Comparison of ENCODE assay signal across 19 cellular contexts in genomic region chr15:73891328-73891975, GRCh38. TPM values are rescaled to one million over a fixed set of nuclear protein-coding genes. Genes with fewer than 3 reads are reported as not detected.
DNase-seq lines count a peak whose midpoint lies in the region; ATAC-seq and TF ChIP-seq lines count a peak whose summit lies in the region.
"Had no signal": no experiment of that assay in that cellular context is flagged by ENCODE, and none has a peak within 500 bp of the region (broad histone marks: within the 10 kb centered on the region; RNA-seq: fewer than 3 reads in every experiment).

No MANE protein-coding gene starts in this region.

- TF ChIP-seq CTCF in HEK293 (tag by site-specific recombination; IDR thresholded peaks at IDR 0.05): no peak
- TF ChIP-seq CTCF in sigmoid colon (IDR thresholded peaks at IDR 0.05): no peak

- H3K36me3 ChIP-seq in HEK293 (ENCODE audit: control insufficient read depth in 2 of 2, insufficient read depth in 1 of 2, low read length in 2 of 2) (no peaks in the 10 kb centered on the region), neuronal stem cell (replicated peaks in 1 of 2; ENCODE audit: control insufficient read depth in 2 of 2, insufficient read depth in 2 of 2, low read length in 2 of 2) (no peaks in the 10 kb centered on the region), sigmoid colon (no peaks in the 10 kb centered on the region)

- H4K8ac ChIP-seq in neuronal stem cell (ENCODE audit: low read depth, low read length): no peak overlapping the region

- no peak overlapping the region for H2BK15ac ChIP-seq in neuronal stem cell (ENCODE audit: low read length)

- H3K14ac ChIP-seq in neuronal stem cell (ENCODE audit: low read length): peak overlapping the region; percentile 23

- H3K36me3 Mint-ChIP-seq in activated T-helper 1 cell treated with anti-CD3 and anti-CD28 coated beads, Interleukin-12 subunit alpha, Interleukin-12 subunit beta, Interleukin-2, Interleukin-4 antibody, amounts not matched to agents 30 ng/mL and 10 ng/mL and 1 ng/mL, durations not matched to agents 14 hours and 24 hours and 36 hours (ENCODE audit: low read depth): no peaks in the 10 kb centered on the region

- H3K4ac ChIP-seq in neuronal stem cell (ENCODE audit: low read length): no peak overlapping the region

- H3K18ac ChIP-seq in neuronal stem cell (ENCODE audit: low read length): peak overlapping the region; percentile 58

- H4K91ac ChIP-seq in neuronal stem cell (ENCODE audit: low read depth, low read length, poor library complexity): no peak overlapping the region

- H3K27ac ChIP-seq in HEK293 (ENCODE audit: extremely low read depth, low read depth, low read length) (no peak overlapping the region), neuronal stem cell (replicated peaks; ENCODE audit: low read length) (no peak overlapping the region), sigmoid colon (no peak overlapping the region)
- H3K27ac ChIP-seq: 22Rv1, A549, C4-2B had no signal

- no peak overlapping the region for H3K9ac ChIP-seq in neuronal stem cell (ENCODE audit: low read depth, low read length, poor library complexity)

- H2AFZ ChIP-seq in neuronal stem cell (ENCODE audit: low read length): no peak overlapping the region

- no peaks in the 10 kb centered on the region for H3K9me3 Mint-ChIP-seq in activated T-helper 1 cell treated with anti-CD3 and anti-CD28 coated beads, Interleukin-12 subunit alpha, Interleukin-12 subunit beta, Interleukin-2, Interleukin-4 antibody, amounts not matched to agents 30 ng/mL and 10 ng/mL and 1 ng/mL, durations not matched to agents 14 hours and 24 hours and 36 hours
- H3K9me3 Mint-ChIP-seq: CD4-positive, alpha-beta T cell had no signal

- no peaks in the 10 kb centered on the region for H3K4me1 ChIP-seq in HEK293 (ENCODE audit: control insufficient read depth, insufficient read depth, low read length)
- H3K4me1 ChIP-seq in neuronal stem cell (ENCODE audit: control insufficient read depth in 2 of 2, insufficient read depth in 1 of 2, low read depth in 1 of 2, low read length in 2 of 2): peaks cover 0 to 14% of the 10 kb centered on the region in 2 donors
- H3K4me1 ChIP-seq in sigmoid colon: no peaks in the 10 kb centered on the region
- H3K4me1 ChIP-seq: A549, Caco-2 had no signal

- no peak for TF ChIP-seq EP300 in sigmoid colon (IDR thresholded peaks at IDR 0.05)

- H3K4me1 Mint-ChIP-seq in activated T-helper 1 cell treated with anti-CD3 and anti-CD28 coated beads, Interleukin-12 subunit alpha, Interleukin-12 subunit beta, Interleukin-2, Interleukin-4 antibody, amounts not matched to agents 30 ng/mL and 10 ng/mL and 1 ng/mL, durations not matched to agents 14 hours and 24 hours and 36 hours (ENCODE audit: low read depth): no peaks in the 10 kb centered on the region

- no peak for TF ChIP-seq POLR2A in sigmoid colon (IDR thresholded peaks at IDR 0.05)

- DNase-seq in DMS 273 (lab: John Stamatoyannopoulos, UW; ENCODE audit: unreplicated experiment): peak; percentile 63
- DNase-seq in DMS 273 treated with DMSO at 0.1 percent for 48 hours (lab: John Stamatoyannopoulos, UW): no peak
- no peak for DNase-seq in neuronal stem cell (ENCODE audit: low spot score)
- DNase-seq in sigmoid colon: peak; percentile 32
- no peak for DNase-seq in activated T-helper 1 cell treated with anti-CD3 and anti-CD28 coated beads, Interleukin-12 subunit alpha, Interleukin-12 subunit beta, Interleukin-2, Interleukin-4 antibody, amounts not matched to agents 30 ng/mL and 10 ng/mL and 1 ng/mL, durations not matched to agents 14 hours and 24 hours and 36 hours (ENCODE audit: low spot score)
- DNase-seq: AML-193; CD4-positive, alpha-beta T cell; DMS79 treated with DMSO at 0.1 percent for 48 hours; GF-D8; H9 had no signal

- peaks cover 25% of the 10 kb centered on the region for H3K27me3 Mint-ChIP-seq in activated T-helper 1 cell treated with anti-CD3 and anti-CD28 coated beads, Interleukin-12 subunit alpha, Interleukin-12 subunit beta, Interleukin-2, Interleukin-4 antibody, amounts not matched to agents 30 ng/mL and 10 ng/mL and 1 ng/mL, durations not matched to agents 14 hours and 24 hours and 36 hours (ENCODE audit: insufficient read depth)

- no peak for ATAC-seq in SK-N-SH treated with all-trans-retinoic acid at 6 μM for 48 hours
- ATAC-seq: A549 had no signal

- H2AK5ac ChIP-seq in neuronal stem cell (ENCODE audit: low read depth, low read length): no peak overlapping the region

- H3K27me3 ChIP-seq in neuronal stem cell (ENCODE audit: control insufficient read depth in 3 of 3, insufficient read depth in 3 of 3, low read depth in 1 of 3, low read length in 3 of 3) (peaks cover 0 to 15% (median 0%) of the 10 kb centered on the region in 3 experiments), sigmoid colon (peaks cover 0 to 7% (median 4%) of the 10 kb centered on the region in 3 donors)

- WGBS in neuronal stem cell (ENCODE audit: extremely low coverage in 2 of 2, insufficient read length in 2 of 2, insufficient replicate concordance in 1 of 2), 2 donors: no CpG with 5 or more reads among the region's 7 CpGs
- 87 to 90% methylated on average over 7 of the region's 7 CpGs for WGBS in sigmoid colon, 2 donors

- H3K9me3 ChIP-seq in HEK293 (ENCODE audit: control insufficient read depth, insufficient read depth, low read depth, low read length) (no peaks in the 10 kb centered on the region), neuronal stem cell (replicated peaks in 1 of 2; ENCODE audit: control insufficient read depth in 2 of 2, insufficient read depth in 1 of 2, low read depth in 1 of 2, low read length in 2 of 2) (peaks cover 0 to 11% of the 10 kb centered on the region in 2 donors), sigmoid colon (no peaks in the 10 kb centered on the region)
- H3K9me3 ChIP-seq: A549, Caco-2 had no signal

- H3K27ac Mint-ChIP-seq in activated T-helper 1 cell treated with anti-CD3 and anti-CD28 coated beads, Interleukin-12 subunit alpha, Interleukin-12 subunit beta, Interleukin-2, Interleukin-4 antibody, amounts not matched to agents 30 ng/mL and 10 ng/mL and 1 ng/mL, durations not matched to agents 14 hours and 24 hours and 36 hours: no peak overlapping the region
- H3K27ac Mint-ChIP-seq: CD4-positive, alpha-beta T cell; H9 had no signal

- no peak overlapping the region for H3K23ac ChIP-seq in neuronal stem cell (ENCODE audit: low read depth, low read length, poor library complexity)

- intact Hi-C loops in sigmoid colon (cut with DNase I): no loop called here
- intact Hi-C loops in activated T-helper 1 cell treated with anti-CD3 and anti-CD28 coated beads, Interleukin-12 subunit alpha, Interleukin-12 subunit beta, Interleukin-2, Interleukin-4 antibody, amounts not matched to agents 30 ng/mL and 10 ng/mL and 1 ng/mL, durations not matched to agents 14 hours and 24 hours and 36 hours (cut with micrococcal nuclease): no loop called here

- H3K4me3 ChIP-seq in HEK293 (ENCODE audit: low read depth, low read length) (no peak overlapping the region), neuronal stem cell (ENCODE audit: low read length in 2 of 2) (no peak overlapping the region), sigmoid colon (no peak overlapping the region)
- H3K4me3 ChIP-seq: A549 had no signal

- no peak overlapping the region for H2BK12ac ChIP-seq in neuronal stem cell (ENCODE audit: low read length)

- CTCF ChIA-PET in HEK293 (lab: Yijun Ruan, JAX): interaction anchor here (0.6 to 1.1 kb wide), 2 partner anchors 82 to 740 kb away, joined by 3 to 4 read pairs; no protein-coding TSS in a partner anchor

- H2BK120ac ChIP-seq in neuronal stem cell (ENCODE audit: low read depth, low read length): no peak overlapping the region

- no peak overlapping the region for H2BK5ac ChIP-seq in neuronal stem cell (ENCODE audit: low read length)

- POLR2A ChIA-PET in HEK293 (lab: Yijun Ruan, JAX): no interaction called here

- H3K4me2 ChIP-seq in neuronal stem cell (ENCODE audit: insufficient read depth, low read length, poor library complexity, severe bottlenecking): no peak overlapping the region
- H3K4me2 ChIP-seq: A549 had no signal

- no peaks in the 10 kb centered on the region for H3K79me1 ChIP-seq in neuronal stem cell (ENCODE audit: low read depth, low read length)

- H3K4me3 Mint-ChIP-seq in activated T-helper 1 cell treated with anti-CD3 and anti-CD28 coated beads, Interleukin-12 subunit alpha, Interleukin-12 subunit beta, Interleukin-2, Interleukin-4 antibody, amounts not matched to agents 30 ng/mL and 10 ng/mL and 1 ng/mL, durations not matched to agents 14 hours and 24 hours and 36 hours: no peak overlapping the region
- H3K4me3 Mint-ChIP-seq: CD4-positive, alpha-beta T cell; H9 had no signal

TF ChIP-seq in HEK293, 187 proteins besides CTCF, POLR2A, EP300 and RAD21 (continues in another document):
- no peak for TF ChIP-seq ZNF157 (tag by site-specific recombination; IDR thresholded peaks at IDR 0.05)

TF ChIP-seq in SK-N-SH treated with all-trans-retinoic acid at 6 μM for 48 hours, 23 proteins besides CTCF, POLR2A, EP300 and RAD21 (continues in another document):
- TF ChIP-seq ZNF565 (CRISPR knock-in tag; conservative IDR thresholded peaks at IDR 0.05; ENCODE audit: low read depth) (no peak), GLIS3 (CRISPR knock-in tag; IDR thresholded peaks at IDR 0.05) (no peak), ARNTL (CRISPR knock-in tag; IDR thresholded peaks at IDR 0.05; ENCODE audit: borderline replicate concordance, low read depth) (no peak), PPARA (CRISPR knock-in tag; IDR thresholded peaks at IDR 0.05; ENCODE audit: borderline replicate concordance) (no peak), ZNF70 (CRISPR knock-in tag; IDR thresholded peaks at IDR 0.05) (no peak), ZFP3 (CRISPR knock-in tag; IDR thresholded peaks at IDR 0.05) (no peak), ZNF8 (CRISPR knock-in tag; IDR thresholded peaks at IDR 0.05) (no peak)

RNA-seq across cellular contexts. Expression of gene TBC1D21, which starts 18.1 kb away (rescaled TPM):
- polyA plus RNA-seq in neuronal stem cell (2013, experiment 1 of 2): not detected
- polyA plus RNA-seq in neuronal stem cell (2013, experiment 2 of 2): not detected
- not detected for total RNA-seq in sigmoid colon
- not detected for polyA plus RNA-seq in sigmoid colon
- not detected in 2 replicates for total RNA-seq in activated T-helper 1 cell treated with anti-CD3 and anti-CD28 coated beads, Interleukin-12 subunit alpha, Interleukin-12 subunit beta, Interleukin-2, Interleukin-4 antibody, amounts not matched to agents 30 ng/mL and 10 ng/mL and 1 ng/mL, durations not matched to agents 14 hours and 24 hours and 36 hours
- total RNA-seq: Caco-2; CD4-positive, alpha-beta T cell; H1; H9; HT-29 had no signal
- polyA plus RNA-seq: A549, BJ, H1 had no signal

RNA-seq across cellular contexts. Expression of gene LOXL1, which starts 34.8 kb away (rescaled TPM):
- polyA plus RNA-seq in neuronal stem cell (2013, experiment 1 of 2): 67.0 TPM
- 68.3 TPM for polyA plus RNA-seq in neuronal stem cell (2013, experiment 2 of 2)
- 10 to 100 TPM in 3 of 4 donors, 1 to 10 TPM in 1; 7.6 to 27.7 (median 14.6) TPM for total RNA-seq in sigmoid colon
- 1 to 10 TPM in 2 of 3 donors, not detected in 1; 3.0 to 7.4 TPM for polyA plus RNA-seq in sigmoid colon
- 0.34 and 1.3 TPM in 2 replicates for total RNA-seq in activated T-helper 1 cell treated with anti-CD3 and anti-CD28 coated beads, Interleukin-12 subunit alpha, Interleukin-12 subunit beta, Interleukin-2, Interleukin-4 antibody, amounts not matched to agents 30 ng/mL and 10 ng/mL and 1 ng/mL, durations not matched to agents 14 hours and 24 hours and 36 hours

Comparison
In these comparisons a context has a peak if more than half of its experiments do, and no peak if none do; other contexts are left out.
1. DNase-seq: peak in DMS 273 (single experiment) and sigmoid colon (single experiment); none in DMS 273 treated with DMSO at 0.1 percent for 48 hours (single experiment), neuronal stem cell (single experiment) and activated T-helper 1 cell treated with anti-CD3 and anti-CD28 coated beads, Interleukin-12 subunit alpha, Interleukin-12 subunit beta, Interleukin-2, Interleukin-4 antibody, amounts not matched to agents 30 ng/mL and 10 ng/mL and 1 ng/mL, durations not matched to agents 14 hours and 24 hours and 36 hours (single experiment).